Comparison of ENCODE assay signal across 10 cellular contexts in the genomic region with DNA sequence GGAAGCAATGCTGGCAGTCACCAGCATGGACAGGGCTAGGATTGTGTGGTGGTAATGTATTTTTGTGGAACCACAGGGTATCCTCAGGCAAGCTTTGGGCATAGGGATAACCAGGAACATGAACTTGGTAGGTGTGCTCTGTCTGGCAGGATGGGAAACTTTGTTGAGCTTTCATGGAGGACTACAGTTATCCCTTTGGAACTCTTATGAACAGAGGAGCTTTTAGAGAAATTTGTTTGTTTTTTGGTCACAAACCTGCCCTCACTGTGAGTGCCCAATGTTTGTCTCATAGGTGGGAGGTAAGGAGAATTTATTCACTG. TPM values are rescaled to one million over a fixed set of nuclear protein-coding genes. Genes with fewer than 3 reads are reported as not detected.
A peak's percentile ranks its signal among the peaks of the same experiment; 100 is the strongest.
DNase-seq lines count a peak whose midpoint lies in the region; ATAC-seq, FAIRE-seq and TF ChIP-seq lines count a peak whose summit lies in the region.
"Had no signal": no experiment of that assay in that cellular context is flagged by ENCODE, and none has a peak within 500 bp of the region (broad histone marks: within the 10 kb centered on the region; RNA-seq: fewer than 3 reads in every experiment).

No MANE protein-coding gene starts in this region.

- H3K4me3 ChIP-seq in RWPE2 (ENCODE audit: severe bottlenecking) (no peak overlapping the region), esophagus squamous epithelium (no peak overlapping the region), kidney (ENCODE audit: low read length in 2 of 2) (no peak overlapping the region)
- H3K4me3 ChIP-seq: lung, thyroid gland had no signal

- peaks cover 28% of the 10 kb centered on the region for H3K36me3 Mint-ChIP-seq in activated CD8-positive, alpha-beta memory T cell treated with anti-CD3 and anti-CD28 coated beads, Interleukin-2, amount 10 ng/mL, durations not matched to agents 7 days and 5 days
- peaks cover 38% of the 10 kb centered on the region for H3K36me3 Mint-ChIP-seq in stimulated activated naive CD8-positive, alpha-beta T cell treated with anti-CD3 and anti-CD28 coated beads, Interleukin-15, Interleukin-2, amounts not matched to agents 100 ng/mL and 50 ng/mL, for 24 hours (ENCODE audit: low read depth)

- FAIRE-seq in kidney (lab: Jason Lieb, UNC): no peak

- no peak for TF ChIP-seq POLR2A in esophagus squamous epithelium (IDR thresholded peaks at IDR 0.05)

- CTCF ChIA-PET in activated CD8-positive, alpha-beta memory T cell treated with anti-CD3 and anti-CD28 coated beads, Interleukin-2, amount 10 ng/mL, durations not matched to agents 7 days and 5 days (lab: Charles Lee): interaction anchor here (0.6 to 8.5 kb wide), 21 partner anchors 9 to 315 kb away, joined by 3 to 245 read pairs (median 5); partner anchors contain the start of gene MACF1

- no peaks in the 10 kb centered on the region for H3K27me3 Mint-ChIP-seq in activated CD8-positive, alpha-beta memory T cell treated with anti-CD3 and anti-CD28 coated beads, Interleukin-2, amount 10 ng/mL, durations not matched to agents 7 days and 5 days
- no peaks in the 10 kb centered on the region for H3K27me3 Mint-ChIP-seq in stimulated activated naive CD8-positive, alpha-beta T cell treated with anti-CD3 and anti-CD28 coated beads, Interleukin-15, Interleukin-2, amounts not matched to agents 100 ng/mL and 50 ng/mL, for 24 hours

- intact Hi-C loops in esophagus squamous epithelium (cut with DNase I): loop anchor here (5.0 kb wide), 2 partner anchors 67 to 157 kb away; no protein-coding TSS in a partner anchor
- intact Hi-C loops in kidney (cut with DNase I): loop anchor here (5.0 kb wide), 1 partner anchor 157 kb away; no protein-coding TSS in a partner anchor

- H3K4me1 Mint-ChIP-seq in activated CD8-positive, alpha-beta memory T cell treated with anti-CD3 and anti-CD28 coated beads, Interleukin-2, amount 10 ng/mL, durations not matched to agents 7 days and 5 days: peaks cover 38% of the 10 kb centered on the region
- peaks cover 42% of the 10 kb centered on the region for H3K4me1 Mint-ChIP-seq in stimulated activated naive CD8-positive, alpha-beta T cell treated with anti-CD3 and anti-CD28 coated beads, Interleukin-15, Interleukin-2, amounts not matched to agents 100 ng/mL and 50 ng/mL, for 24 hours (ENCODE audit: low read depth)

- H3K4me3 Mint-ChIP-seq in activated CD8-positive, alpha-beta memory T cell treated with anti-CD3 and anti-CD28 coated beads, Interleukin-2, amount 10 ng/mL, durations not matched to agents 7 days and 5 days: no peak overlapping the region
- no peak overlapping the region for H3K4me3 Mint-ChIP-seq in stimulated activated naive CD8-positive, alpha-beta T cell treated with anti-CD3 and anti-CD28 coated beads, Interleukin-15, Interleukin-2, amounts not matched to agents 100 ng/mL and 50 ng/mL, for 24 hours

- H3K4me1 ChIP-seq in RWPE2 (ENCODE audit: insufficient read depth, poor library complexity, severe bottlenecking) (peaks cover 13% of the 10 kb centered on the region), esophagus squamous epithelium (peaks cover 0 to 17% (median 0%) of the 10 kb centered on the region in 3 donors), kidney (ENCODE audit: control insufficient read depth in 1 of 2, insufficient read depth in 1 of 2, low read depth in 1 of 2, low read length in 2 of 2) (no peaks in the 10 kb centered on the region)

- no peaks in the 10 kb centered on the region for H3K9me3 Mint-ChIP-seq in activated CD8-positive, alpha-beta memory T cell treated with anti-CD3 and anti-CD28 coated beads, Interleukin-2, amount 10 ng/mL, durations not matched to agents 7 days and 5 days (ENCODE audit: low read depth)
- H3K9me3 Mint-ChIP-seq in stimulated activated naive CD8-positive, alpha-beta T cell treated with anti-CD3 and anti-CD28 coated beads, Interleukin-15, Interleukin-2, amounts not matched to agents 100 ng/mL and 50 ng/mL, for 24 hours: no peaks in the 10 kb centered on the region

- ATAC-seq in activated CD8-positive, alpha-beta memory T cell treated with anti-CD3 and anti-CD28 coated beads, Interleukin-2, amount 10 ng/mL, durations not matched to agents 7 days and 5 days: no peak
- no peak for ATAC-seq in RWPE2 (ENCODE audit: low read depth)

- H3K27ac ChIP-seq in RWPE2 (ENCODE audit: poor library complexity, severe bottlenecking): no peak overlapping the region
- peak overlapping the region in 3 of 4 donors; percentile 25 to 56 (median 51) for H3K27ac ChIP-seq in esophagus squamous epithelium
- no peak overlapping the region for H3K27ac ChIP-seq in kidney (ENCODE audit: low read depth in 2 of 2, low read length in 2 of 2)

- H3K27me3 ChIP-seq in RWPE2 (ENCODE audit: insufficient read depth, poor library complexity, severe bottlenecking): no peaks in the 10 kb centered on the region
- H3K27me3 ChIP-seq in esophagus squamous epithelium: no peaks in the 10 kb centered on the region
- H3K27me3 ChIP-seq: thyroid gland had no signal

- TF ChIP-seq CTCF in RWPE2 (IDR thresholded peaks at IDR 0.05; ENCODE audit: poor library complexity, severe bottlenecking) (peak; percentile 72), esophagus squamous epithelium (IDR thresholded peaks at IDR 0.05) (no peak), kidney (IDR thresholded peaks at IDR 0.05; ENCODE audit: borderline replicate concordance, extremely low read depth, insufficient read depth) (no peak)

- H3K9ac ChIP-seq in kidney (ENCODE audit: low read length in 2 of 2): no peak overlapping the region

- H3K9me3 ChIP-seq in RWPE2 (ENCODE audit: severe bottlenecking) (no peaks in the 10 kb centered on the region), esophagus squamous epithelium (no peaks in the 10 kb centered on the region), kidney (ENCODE audit: control insufficient read depth in 1 of 2, low read length in 2 of 2) (no peaks in the 10 kb centered on the region)
- H3K9me3 ChIP-seq: thyroid gland had no signal

- peaks cover 38% of the 10 kb centered on the region for H3K36me3 ChIP-seq in RWPE2 (ENCODE audit: low read depth)
- H3K36me3 ChIP-seq in esophagus squamous epithelium: peaks cover 0 to 67% (median 4%) of the 10 kb centered on the region in 3 donors
- H3K36me3 ChIP-seq in kidney (ENCODE audit: control insufficient read depth in 1 of 2, insufficient read depth in 2 of 2, low read length in 2 of 2): peaks cover 2 to 14% of the 10 kb centered on the region in 2 donors

- H3K27ac Mint-ChIP-seq in activated CD8-positive, alpha-beta memory T cell treated with anti-CD3 and anti-CD28 coated beads, Interleukin-2, amount 10 ng/mL, durations not matched to agents 7 days and 5 days: peak overlapping the region; percentile 20
- peak overlapping the region; percentile 74 for H3K27ac Mint-ChIP-seq in stimulated activated naive CD8-positive, alpha-beta T cell treated with anti-CD3 and anti-CD28 coated beads, Interleukin-15, Interleukin-2, amounts not matched to agents 100 ng/mL and 50 ng/mL, for 24 hours

- DNase-seq in activated CD8-positive, alpha-beta memory T cell treated with anti-CD3 and anti-CD28 coated beads, Interleukin-2, amount 10 ng/mL, durations not matched to agents 7 days and 5 days: no peak
- DNase-seq in activated CD8-positive, alpha-beta memory T cell treated with anti-CD3 and anti-CD28 coated beads, Interleukin-2, amount 50 U/mL, for 4 hours: no peak
- DNase-seq in RWPE2 (ENCODE audit: low spot score): no peak
- no peak for DNase-seq in esophagus squamous epithelium (lab: John Stamatoyannopoulos, UW)
- DNase-seq in dermis blood vessel endothelial cell: no peak
- DNase-seq in activated T-cell treated with anti-CD3 and anti-CD28 coated beads for 4 hours: no peak
- DNase-seq in kidney: no peak

RNA-seq across cellular contexts. Expression of gene MACF1, which starts 54.4 kb away (rescaled TPM):
- 100 to 1,000 TPM; 319 to 488 TPM for total RNA-seq in activated CD8-positive, alpha-beta memory T cell treated with anti-CD3 and anti-CD28 coated beads, Interleukin-2, amount 10 ng/mL, durations not matched to agents 7 days and 5 days
- total RNA-seq in esophagus squamous epithelium (100 to 1,000 TPM in 2 of 4 donors, 10 to 100 TPM in 2; 82.1 to 247 (median 154) TPM), dermis blood vessel endothelial cell (653 and 751 TPM in 2 replicates), kidney (387 TPM)
- polyA plus RNA-seq in kidney (ENCODE audit: insufficient read depth, low read depth, low replicate concordance): 65.7 TPM

Comparison
In these comparisons a context has a peak if more than half of its experiments do, and no peak if none do; other contexts are left out.
1. H3K27ac ChIP-seq: peak in esophagus squamous epithelium (3 of 4); none in RWPE2 (single experiment) and kidney (0 of 2).